Comparison of ENCODE assay signal across 1 cellular context in genomic region chr6:152685819-152686218, GRCh38.
TF ChIP-seq lines count a peak whose summit lies in the region.

No MANE protein-coding gene starts in this region.

TF ChIP-seq in WTC11, 78 proteins besides CTCF, POLR2A, EP300 and RAD21 (continued from another document):
- no peak for TF ChIP-seq ZNF425 (CRISPR knock-in tag; conservative IDR thresholded peaks at IDR 0.05)
